ENCODE assay signal across 1 cellular context in the genomic region with DNA sequence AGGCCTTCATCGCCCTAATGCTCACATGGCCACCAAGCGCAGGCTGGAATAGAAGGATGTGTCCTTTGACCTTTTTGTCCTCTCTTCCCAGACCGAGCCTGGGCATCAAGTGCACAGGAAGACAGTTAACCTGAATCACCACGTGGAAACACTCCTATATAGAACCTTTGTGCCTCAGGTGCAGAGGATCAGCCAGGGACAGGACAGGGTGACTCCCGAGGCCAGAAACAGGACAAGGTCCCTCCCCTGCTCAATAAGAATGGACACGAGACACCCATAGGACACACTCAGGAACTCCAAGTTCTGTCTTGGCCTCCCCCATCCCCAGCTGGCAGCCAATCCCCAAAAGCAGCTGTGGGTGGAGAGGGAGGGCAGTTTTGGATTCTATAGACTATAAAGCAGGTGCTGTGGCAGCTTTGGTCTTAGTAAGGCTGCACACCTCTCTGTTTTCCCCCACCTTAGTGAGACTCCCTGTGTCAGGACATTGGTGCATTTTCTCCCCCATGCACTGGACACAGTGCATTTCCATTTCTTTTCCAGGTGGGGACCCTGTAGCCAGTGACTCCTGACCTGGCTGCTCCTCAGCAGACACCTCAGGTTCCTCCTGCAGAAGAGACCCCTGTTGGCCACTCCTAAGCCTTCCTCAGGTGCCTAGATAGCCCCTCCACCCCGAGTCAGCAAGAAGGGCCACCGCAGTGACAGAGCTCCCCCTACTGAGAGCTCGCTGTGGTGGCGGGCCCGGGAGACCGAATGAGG.
A peak's percentile ranks its signal among the peaks of the same experiment; 100 is the strongest.
TF ChIP-seq lines count a peak whose summit lies in the region.

No MANE protein-coding gene starts in this region.

TF ChIP-seq in GM12878, 131 proteins besides CTCF, POLR2A, EP300 and RAD21 (continued from another document):
- TF ChIP-seq, protein P1, sequence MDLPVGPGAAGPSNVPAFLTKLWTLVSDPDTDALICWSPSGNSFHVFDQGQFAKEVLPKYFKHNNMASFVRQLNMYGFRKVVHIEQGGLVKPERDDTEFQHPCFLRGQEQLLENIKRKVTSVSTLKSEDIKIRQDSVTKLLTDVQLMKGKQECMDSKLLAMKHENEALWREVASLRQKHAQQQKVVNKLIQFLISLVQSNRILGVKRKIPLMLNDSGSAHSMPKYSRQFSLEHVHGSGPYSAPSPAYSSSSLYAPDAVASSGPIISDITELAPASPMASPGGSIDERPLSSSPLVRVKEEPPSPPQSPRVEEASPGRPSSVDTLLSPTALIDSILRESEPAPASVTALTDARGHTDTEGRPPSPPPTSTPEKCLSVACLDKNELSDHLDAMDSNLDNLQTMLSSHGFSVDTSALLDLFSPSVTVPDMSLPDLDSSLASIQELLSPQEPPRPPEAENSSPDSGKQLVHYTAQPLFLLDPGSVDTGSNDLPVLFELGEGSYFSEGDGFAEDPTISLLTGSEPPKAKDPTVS (IDR thresholded peaks at IDR 0.05; ENCODE audit: low read depth, low read length): no peak
- no peak for TF ChIP-seq SREBF2 (IDR thresholded peaks at IDR 0.05; ENCODE audit: low read length)
- TF ChIP-seq, protein P2, sequence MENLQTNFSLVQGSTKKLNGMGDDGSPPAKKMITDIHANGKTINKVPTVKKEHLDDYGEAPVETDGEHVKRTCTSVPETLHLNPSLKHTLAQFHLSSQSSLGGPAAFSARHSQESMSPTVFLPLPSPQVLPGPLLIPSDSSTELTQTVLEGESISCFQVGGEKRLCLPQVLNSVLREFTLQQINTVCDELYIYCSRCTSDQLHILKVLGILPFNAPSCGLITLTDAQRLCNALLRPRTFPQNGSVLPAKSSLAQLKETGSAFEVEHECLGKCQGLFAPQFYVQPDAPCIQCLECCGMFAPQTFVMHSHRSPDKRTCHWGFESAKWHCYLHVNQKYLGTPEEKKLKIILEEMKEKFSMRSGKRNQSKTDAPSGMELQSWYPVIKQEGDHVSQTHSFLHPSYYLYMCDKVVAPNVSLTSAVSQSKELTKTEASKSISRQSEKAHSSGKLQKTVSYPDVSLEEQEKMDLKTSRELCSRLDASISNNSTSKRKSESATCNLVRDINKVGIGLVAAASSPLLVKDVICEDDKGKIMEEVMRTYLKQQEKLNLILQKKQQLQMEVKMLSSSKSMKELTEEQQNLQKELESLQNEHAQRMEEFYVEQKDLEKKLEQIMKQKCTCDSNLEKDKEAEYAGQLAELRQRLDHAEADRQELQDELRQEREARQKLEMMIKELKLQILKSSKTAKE (IDR thresholded peaks at IDR 0.05; ENCODE audit: low read depth, poor library complexity, severe bottlenecking): peak; percentile 56
